14 cellular contexts compared by ENCODE assay signal in the genomic region with DNA sequence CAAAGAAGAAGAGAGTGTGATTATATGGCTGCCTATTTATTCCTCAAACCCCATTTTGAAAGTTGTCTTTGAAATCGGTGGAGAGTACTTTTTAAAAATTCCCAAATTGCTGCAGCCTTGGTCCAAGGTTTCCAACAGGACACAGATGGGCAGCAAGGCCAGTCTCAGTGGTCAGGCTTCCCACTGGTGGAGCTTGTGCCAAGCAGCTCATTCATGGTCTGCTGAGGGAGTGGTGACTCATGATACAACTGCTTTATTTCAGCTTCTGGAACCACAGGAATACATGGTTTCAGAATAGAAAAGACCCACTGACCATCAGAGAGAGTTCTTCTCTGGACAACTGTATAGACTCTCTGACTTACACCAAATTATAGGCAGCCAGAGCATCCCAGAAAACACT.
DNase-seq lines count a peak whose midpoint lies in the region; ATAC-seq and TF ChIP-seq lines count a peak whose summit lies in the region.
"Had no signal": no experiment of that assay in that cellular context is flagged by ENCODE, and none has a peak within 500 bp of the region (broad histone marks: within the 10 kb centered on the region; RNA-seq: fewer than 3 reads in every experiment).

No MANE protein-coding gene starts in this region.

- POLR2A ChIA-PET in SK-N-SH (lab: Yijun Ruan, JAX), result no interaction called here

- no peak overlapping the region for H3K9ac ChIP-seq in SK-N-SH

- H3K9me3 ChIP-seq in SK-N-SH, result no peaks in the 10 kb centered on the region
- H3K9me3 ChIP-seq: esophagus squamous epithelium had no signal

- no peaks in the 10 kb centered on the region for H3K9me2 ChIP-seq in SK-N-SH

- ATAC-seq in GM19397 (IDR thresholded peaks at IDR 0.05; ENCODE audit: unreplicated experiment), result no peak

- TF ChIP-seq RAD21 in SK-N-SH (IDR thresholded peaks at IDR 0.05; ENCODE audit: low read length), result no peak

- DNase-seq in GM03348 (ENCODE audit: low spot score) (peak; percentile 71), SK-N-SH (no peak), fibroblast of gingiva (ENCODE audit: low read depth) (peak; percentile 84), skeletal muscle cell (ENCODE audit: low read depth) (peak; percentile 78), SIG-M5 (lab: John Stamatoyannopoulos, UW) (no peak), NCI-H446 (lab: John Stamatoyannopoulos, UW) (no peak)
- no peak for DNase-seq in stimulated activated CD4-positive, alpha-beta T cell treated with anti-CD3 and anti-CD28 coated beads, Interleukin-2, amount 100 ng/mL, for 48 hours
- DNase-seq: activated CD4-positive, alpha-beta T cell treated with anti-CD3 and anti-CD28 coated beads, Interleukin-2, amount 10 ng/mL, durations not matched to agents 7 days and 5 days; esophagus squamous epithelium; islet precursor cell; naive B cell; NCI-H2171; right cardiac atrium had no signal

- H3K27me3 ChIP-seq in SK-N-SH (ENCODE audit: insufficient read depth), result peaks cover 38% of the 10 kb centered on the region
- H3K27me3 ChIP-seq: esophagus squamous epithelium had no signal

- no peaks in the 10 kb centered on the region for H3F3A ChIP-seq in SK-N-SH (replicated peaks; ENCODE audit: insufficient read depth)

- H3K36me3 ChIP-seq in SK-N-SH (replicated peaks in 1 of 2; ENCODE audit: control insufficient read depth in 1 of 2, insufficient read depth in 2 of 2, low read length in 1 of 2), result no peaks in the 10 kb centered on the region
- H3K36me3 ChIP-seq: esophagus squamous epithelium had no signal

- no peaks in the 10 kb centered on the region for H3K4me1 ChIP-seq in SK-N-SH (ENCODE audit: control insufficient read depth in 1 of 2, insufficient read depth in 2 of 2, low read depth in 1 of 2, low read length in 1 of 2)

- CTCF ChIA-PET in SK-N-SH (lab: Yijun Ruan, JAX), result no interaction called here

- TF ChIP-seq EP300 in SK-N-SH (IDR thresholded peaks at IDR 0.05; ENCODE audit: borderline replicate concordance in 1 of 2, low read depth in 1 of 2, low read length in 1 of 2), result no peak

- no peaks in the 10 kb centered on the region for H3K79me2 ChIP-seq in SK-N-SH (ENCODE audit: insufficient read depth)

- H4K20me1 ChIP-seq in SK-N-SH (ENCODE audit: insufficient read depth), result no peaks in the 10 kb centered on the region

- 12% methylated on average over 1 of the region's 1 CpG for WGBS in SK-N-SH (ENCODE audit: low lambda C conversion rate)

- H3K4me3 ChIP-seq in SK-N-SH (ENCODE audit: low read depth in 2 of 2, low read length in 1 of 2) (no peak overlapping the region), skeletal muscle cell (ENCODE audit: low read depth, low read length) (no peak overlapping the region)
- H3K4me3 ChIP-seq: esophagus squamous epithelium had no signal

- H2AFZ ChIP-seq in SK-N-SH (ENCODE audit: low read depth), result no peak overlapping the region

- TF ChIP-seq CTCF in SK-N-SH (IDR thresholded peaks at IDR 0.05), result no peak

- no peak overlapping the region for H3K27ac ChIP-seq in SK-N-SH (ENCODE audit: low read depth in 2 of 2, low read length in 1 of 2)
- H3K27ac ChIP-seq: esophagus squamous epithelium had no signal

- H3K4me2 ChIP-seq in SK-N-SH, result no peak overlapping the region

TF ChIP-seq in SK-N-SH, 30 proteins besides CTCF, POLR2A, EP300 and RAD21:
- TF ChIP-seq SMC3 (IDR thresholded peaks at IDR 0.05; ENCODE audit: low read depth, low read length), result no peak
- TF ChIP-seq TCF12 (IDR thresholded peaks at IDR 0.05), result peak; percentile 77; the same call in 1 of the 2 replicates
- peak; percentile 55; the same call in 1 of the 2 replicates for TF ChIP-seq FOSL2 (IDR thresholded peaks at IDR 0.05; ENCODE audit: borderline replicate concordance, low read depth)
- TF ChIP-seq, protein P1, sequence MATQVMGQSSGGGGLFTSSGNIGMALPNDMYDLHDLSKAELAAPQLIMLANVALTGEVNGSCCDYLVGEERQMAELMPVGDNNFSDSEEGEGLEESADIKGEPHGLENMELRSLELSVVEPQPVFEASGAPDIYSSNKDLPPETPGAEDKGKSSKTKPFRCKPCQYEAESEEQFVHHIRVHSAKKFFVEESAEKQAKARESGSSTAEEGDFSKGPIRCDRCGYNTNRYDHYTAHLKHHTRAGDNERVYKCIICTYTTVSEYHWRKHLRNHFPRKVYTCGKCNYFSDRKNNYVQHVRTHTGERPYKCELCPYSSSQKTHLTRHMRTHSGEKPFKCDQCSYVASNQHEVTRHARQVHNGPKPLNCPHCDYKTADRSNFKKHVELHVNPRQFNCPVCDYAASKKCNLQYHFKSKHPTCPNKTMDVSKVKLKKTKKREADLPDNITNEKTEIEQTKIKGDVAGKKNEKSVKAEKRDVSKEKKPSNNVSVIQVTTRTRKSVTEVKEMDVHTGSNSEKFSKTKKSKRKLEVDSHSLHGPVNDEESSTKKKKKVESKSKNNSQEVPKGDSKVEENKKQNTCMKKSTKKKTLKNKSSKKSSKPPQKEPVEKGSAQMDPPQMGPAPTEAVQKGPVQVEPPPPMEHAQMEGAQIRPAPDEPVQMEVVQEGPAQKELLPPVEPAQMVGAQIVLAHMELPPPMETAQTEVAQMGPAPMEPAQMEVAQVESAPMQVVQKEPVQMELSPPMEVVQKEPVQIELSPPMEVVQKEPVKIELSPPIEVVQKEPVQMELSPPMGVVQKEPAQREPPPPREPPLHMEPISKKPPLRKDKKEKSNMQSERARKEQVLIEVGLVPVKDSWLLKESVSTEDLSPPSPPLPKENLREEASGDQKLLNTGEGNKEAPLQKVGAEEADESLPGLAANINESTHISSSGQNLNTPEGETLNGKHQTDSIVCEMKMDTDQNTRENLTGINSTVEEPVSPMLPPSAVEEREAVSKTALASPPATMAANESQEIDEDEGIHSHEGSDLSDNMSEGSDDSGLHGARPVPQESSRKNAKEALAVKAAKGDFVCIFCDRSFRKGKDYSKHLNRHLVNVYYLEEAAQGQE (IDR thresholded peaks at IDR 0.05; ENCODE audit: low read depth, low read length), result no peak
- no peak for TF ChIP-seq CHD2 (IDR thresholded peaks at IDR 0.05; ENCODE audit: low read length, partially characterized antibody)
- TF ChIP-seq, protein P2, sequence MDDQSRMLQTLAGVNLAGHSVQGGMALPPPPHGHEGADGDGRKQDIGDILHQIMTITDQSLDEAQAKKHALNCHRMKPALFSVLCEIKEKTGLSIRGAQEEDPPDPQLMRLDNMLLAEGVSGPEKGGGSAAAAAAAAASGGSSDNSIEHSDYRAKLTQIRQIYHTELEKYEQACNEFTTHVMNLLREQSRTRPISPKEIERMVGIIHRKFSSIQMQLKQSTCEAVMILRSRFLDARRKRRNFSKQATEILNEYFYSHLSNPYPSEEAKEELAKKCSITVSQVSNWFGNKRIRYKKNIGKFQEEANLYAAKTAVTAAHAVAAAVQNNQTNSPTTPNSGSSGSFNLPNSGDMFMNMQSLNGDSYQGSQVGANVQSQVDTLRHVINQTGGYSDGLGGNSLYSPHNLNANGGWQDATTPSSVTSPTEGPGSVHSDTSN (IDR thresholded peaks at IDR 0.05), result 0 out of 2 replicates have a peak, but pooled peaks have one; percentile 18
- no peak for TF ChIP-seq GATA2 (CRISPR knock-in tag; IDR thresholded peaks at IDR 0.05)
- peak; percentile 54 for TF ChIP-seq NFIC (IDR thresholded peaks at IDR 0.05; ENCODE audit: borderline replicate concordance)
- peak; percentile 28; the same call in 1 of the 2 replicates for TF ChIP-seq JUND (IDR thresholded peaks at IDR 0.05)
- no peak for TF ChIP-seq RFX5 (IDR thresholded peaks at IDR 0.05; ENCODE audit: low read length)

Comparison
In these comparisons a context has a peak if more than half of its experiments do, and no peak if none do; other contexts are left out.
1. DNase-seq: peak in GM03348 (single experiment), fibroblast of gingiva (single experiment) and skeletal muscle cell (single experiment); none in SK-N-SH (single experiment), stimulated activated CD4-positive, alpha-beta T cell treated with anti-CD3 and anti-CD28 coated beads, Interleukin-2, amount 100 ng/mL, for 48 hours (0 of 2), SIG-M5 (single experiment) and NCI-H446 (0 of 2).